ENCODE assay signal across 20 cellular contexts in the genomic region with DNA sequence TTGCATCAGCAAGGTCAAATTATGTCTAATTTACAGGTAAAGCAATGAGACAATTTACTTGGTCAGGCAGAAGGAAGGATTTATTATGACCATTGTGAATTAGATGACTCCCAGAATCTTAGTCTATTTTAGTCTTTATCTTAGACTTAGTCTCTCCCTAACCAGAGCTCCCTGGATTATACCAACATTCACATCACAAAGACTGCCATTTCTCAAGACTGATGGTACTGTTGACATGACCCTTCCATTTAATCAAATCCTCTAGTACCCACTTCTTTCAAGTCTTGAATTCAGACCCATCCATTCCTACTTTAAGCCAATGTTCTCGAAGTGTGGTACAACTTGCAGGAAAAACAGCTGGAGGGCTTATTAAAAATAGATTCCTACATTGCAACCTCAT.
A peak's percentile ranks its signal among the peaks of the same experiment; 100 is the strongest.
DNase-seq lines count a peak whose midpoint lies in the region; ATAC-seq, FAIRE-seq and TF ChIP-seq lines count a peak whose summit lies in the region.
"Had no signal": no experiment of that assay in that cellular context is flagged by ENCODE, and none has a peak within 500 bp of the region (broad histone marks: within the 10 kb centered on the region; RNA-seq: fewer than 3 reads in every experiment).

No MANE protein-coding gene starts in this region.

- FAIRE-seq in GM19239 (lab: Jason Lieb, UNC): peak; percentile 11
- FAIRE-seq: G401.6, GM12891 had no signal

- H3K4me3 Mint-ChIP-seq in activated T-cell treated with anti-CD3 and anti-CD28 coated beads, Interleukin-2, amount 50 U/mL, for 72 hours: no peak overlapping the region
- H3K4me3 Mint-ChIP-seq in activated T-cell treated with anti-CD3 and anti-CD28 coated beads, Interleukin-2, amount 50 U/mL, for 24 hours: no peak overlapping the region
- H3K4me3 Mint-ChIP-seq in Calu3 (ENCODE audit: low read depth, unreplicated experiment): no peak overlapping the region
- H3K4me3 Mint-ChIP-seq: B cell; CD4-positive, alpha-beta T cell; CD8-positive, alpha-beta T cell had no signal

- H3K27me3 ChIP-seq in upper lobe of right lung: no peaks in the 10 kb centered on the region
- H3K27me3 ChIP-seq: BLaER1 treated with 17β-estradiol and CSF1 and Interleukin-3, amounts not matched to agents 10 nM and 100 nM had no signal

- no peak overlapping the region for H3K4me3 ChIP-seq in upper lobe of right lung
- H3K4me3 ChIP-seq: A549; BLaER1 treated with 17β-estradiol and CSF1 and Interleukin-3, amounts not matched to agents 10 nM and 100 nM had no signal

- no peak for DNase-seq in activated T-cell treated with anti-CD3 and anti-CD28 coated beads, Interleukin-2, amount 50 U/mL, for 72 hours
- no peak for DNase-seq in activated T-cell treated with anti-CD3 and anti-CD28 coated beads, Interleukin-2, amount 50 U/mL, for 24 hours
- no peak for DNase-seq in Right ventricle myocardium superior
- DNase-seq in left cardiac atrium: no peak
- no peak for DNase-seq in Calu3
- DNase-seq in GM19239 (ENCODE audit: insufficient read length, low spot score): no peak
- no peak for DNase-seq in upper lobe of right lung
- DNase-seq: AML-193; Caco-2; CD4-positive, alpha-beta T cell; CD8-positive, alpha-beta T cell; DMS79 treated with DMSO at 0.1 percent for 48 hours; GF-D8 had no signal

- H3K9me3 ChIP-seq in upper lobe of right lung: no peaks in the 10 kb centered on the region
- H3K9me3 ChIP-seq: A549; BLaER1 treated with 17β-estradiol and CSF1 and Interleukin-3, amounts not matched to agents 10 nM and 100 nM; Caco-2 had no signal

- BruUV-seq in Calu3 (replicated peaks; lab: Mats Ljungman, UMichigan): no TSS peak

- no peak for ATAC-seq in activated T-cell treated with anti-CD3 and anti-CD28 coated beads, Interleukin-2, amount 50 U/mL, for 72 hours (replicated peaks in 1 of 2)
- ATAC-seq in Right ventricle myocardium superior (ENCODE audit: poor library complexity) (peak; percentile 44), left cardiac atrium (no peak), upper lobe of right lung (no peak)
- ATAC-seq: A549; CD8-positive, alpha-beta T cell had no signal

- H3K27ac ChIP-seq in upper lobe of right lung: no peak overlapping the region
- H3K27ac ChIP-seq: 22Rv1; A549; BLaER1 treated with 17β-estradiol and CSF1 and Interleukin-3, amounts not matched to agents 10 nM and 100 nM; C4-2B had no signal

- H3K4me1 Mint-ChIP-seq in activated T-cell treated with anti-CD3 and anti-CD28 coated beads, Interleukin-2, amount 50 U/mL, for 72 hours (ENCODE audit: low read depth): no peaks in the 10 kb centered on the region
- no peaks in the 10 kb centered on the region for H3K4me1 Mint-ChIP-seq in activated T-cell treated with anti-CD3 and anti-CD28 coated beads, Interleukin-2, amount 50 U/mL, for 24 hours (ENCODE audit: low read depth)
- peaks cover 86% of the 10 kb centered on the region for H3K4me1 Mint-ChIP-seq in Calu3 (ENCODE audit: low read depth, unreplicated experiment)
- H3K4me1 Mint-ChIP-seq: B cell had no signal

- intact Hi-C loops in Right ventricle myocardium superior (cut with DNase I) (no loop called here), left cardiac atrium (cut with DNase I) (no loop called here), Calu3 (cut with micrococcal nuclease; ENCODE audit: unreplicated experiment) (no loop called here), upper lobe of right lung (cut with DNase I) (no loop called here)

- no peaks in the 10 kb centered on the region for H3K36me3 Mint-ChIP-seq in activated T-cell treated with anti-CD3 and anti-CD28 coated beads, Interleukin-2, amount 50 U/mL, for 72 hours (ENCODE audit: insufficient read depth in 2 of 2)
- H3K36me3 Mint-ChIP-seq in activated T-cell treated with anti-CD3 and anti-CD28 coated beads, Interleukin-2, amount 50 U/mL, for 24 hours (ENCODE audit: low read depth): no peaks in the 10 kb centered on the region
- H3K36me3 Mint-ChIP-seq in Calu3 (ENCODE audit: insufficient read depth, unreplicated experiment): peaks cover 39% of the 10 kb centered on the region
- H3K36me3 Mint-ChIP-seq: CD8-positive, alpha-beta T cell had no signal

- TF ChIP-seq CTCF in Calu3 (IDR thresholded peaks at IDR 0.05; ENCODE audit: unreplicated experiment): no peak
- TF ChIP-seq CTCF in upper lobe of right lung (IDR thresholded peaks at IDR 0.05): no peak

- H3K36me3 ChIP-seq in upper lobe of right lung: no peaks in the 10 kb centered on the region
- H3K36me3 ChIP-seq: BLaER1 treated with 17β-estradiol and CSF1 and Interleukin-3, amounts not matched to agents 10 nM and 100 nM had no signal

- CTCF ChIA-PET in Calu3 (lab: Charles Lee): interaction anchor here (2.3 kb wide), 1 partner anchor 10 kb away, joined by 6 read pairs; no protein-coding TSS in a partner anchor

- peaks cover 14% of the 10 kb centered on the region for H3K27me3 Mint-ChIP-seq in activated T-cell treated with anti-CD3 and anti-CD28 coated beads, Interleukin-2, amount 50 U/mL, for 72 hours (ENCODE audit: low read depth)
- peaks cover 8% of the 10 kb centered on the region for H3K27me3 Mint-ChIP-seq in activated T-cell treated with anti-CD3 and anti-CD28 coated beads, Interleukin-2, amount 50 U/mL, for 24 hours
- H3K27me3 Mint-ChIP-seq in Calu3 (ENCODE audit: unreplicated experiment): no peaks in the 10 kb centered on the region

- no peaks in the 10 kb centered on the region for H3K4me1 ChIP-seq in upper lobe of right lung
- H3K4me1 ChIP-seq: BLaER1 treated with 17β-estradiol and CSF1 and Interleukin-3, amounts not matched to agents 10 nM and 100 nM; Caco-2 had no signal

- H3K9me3 Mint-ChIP-seq in activated T-cell treated with anti-CD3 and anti-CD28 coated beads, Interleukin-2, amount 50 U/mL, for 72 hours: no peaks in the 10 kb centered on the region
- H3K9me3 Mint-ChIP-seq in activated T-cell treated with anti-CD3 and anti-CD28 coated beads, Interleukin-2, amount 50 U/mL, for 24 hours: no peaks in the 10 kb centered on the region
- H3K9me3 Mint-ChIP-seq in Calu3 (ENCODE audit: low read depth, unreplicated experiment): no peaks in the 10 kb centered on the region
- H3K9me3 Mint-ChIP-seq: CD4-positive, alpha-beta T cell; CD8-positive, alpha-beta T cell had no signal

- peak overlapping the region; percentile 54 for H3K27ac Mint-ChIP-seq in activated T-cell treated with anti-CD3 and anti-CD28 coated beads, Interleukin-2, amount 50 U/mL, for 72 hours
- no peak overlapping the region for H3K27ac Mint-ChIP-seq in activated T-cell treated with anti-CD3 and anti-CD28 coated beads, Interleukin-2, amount 50 U/mL, for 24 hours
- peak overlapping the region; percentile 41 for H3K27ac Mint-ChIP-seq in Calu3 (ENCODE audit: unreplicated experiment)
- H3K27ac Mint-ChIP-seq: B cell; CD4-positive, alpha-beta T cell; CD8-positive, alpha-beta T cell had no signal
